Comparison of ENCODE assay signal across 8 cellular contexts in genomic region chr5:55712023-55712859, GRCh38. TPM values are rescaled to one million over a fixed set of nuclear protein-coding genes. Genes with fewer than 3 reads are reported as not detected.
A peak's percentile ranks its signal among the peaks of the same experiment; 100 is the strongest.
DNase-seq lines count a peak whose midpoint lies in the region; ATAC-seq and TF ChIP-seq lines count a peak whose summit lies in the region.

TSS of gene SLC38A9 (minus strand) at chr5:55712324. CDS start at chr5:55697958, 14,366 bp downstream.

- H3K9me3 ChIP-seq in esophagus muscularis mucosa (no peaks in the 10 kb centered on the region), muscle layer of duodenum (ENCODE audit: control insufficient read depth in 1 of 2, low read length in 2 of 2) (no peaks in the 10 kb centered on the region)

- TF ChIP-seq POLR2A in esophagus muscularis mucosa (IDR thresholded peaks at IDR 0.05; ENCODE audit: low read depth), result no peak

- in situ Hi-C loops in KBM-7 (cut with MboI; ENCODE audit: low pct_unique_long_range_greater_than_20kb, low sequenced_read_pairs), result loop anchor here (25.0 kb wide), 1 partner anchor 500 kb away; no protein-coding TSS in a partner anchor

- WGBS in esophagus muscularis mucosa, result 0% methylated on average over 17 of the region's 55 CpGs

- no peak for TF ChIP-seq EP300 in esophagus muscularis mucosa (IDR thresholded peaks at IDR 0.05)

- peak; percentile 100 for ATAC-seq in GM21717 (IDR thresholded peaks at IDR 0.05; ENCODE audit: unreplicated experiment)

- DNase-seq in DMS153 treated with DMSO at 0.1 percent for 48 hours (lab: John Stamatoyannopoulos, UW; ENCODE audit: unreplicated experiment) (peak; percentile 43), KBM-7 (peak; percentile 96), esophagus muscularis mucosa (ENCODE audit: extremely low spot score) (peak; percentile 98)
- DNase-seq in activated T-cell treated with anti-CD3 and anti-CD28 coated beads, Interleukin-2, amount 50 U/mL, for 24 hours, result peak; percentile 94
- peak; percentile 82 to 90 for DNase-seq in stimulated activated CD8-positive, alpha-beta memory T cell treated with anti-CD3 and anti-CD28 coated beads, Interleukin-7, amount 100 ng/mL, for 4 hours (ENCODE audit: low read depth in 2 of 2)

- H3K36me3 ChIP-seq in esophagus muscularis mucosa (peaks cover 0 to 17% (median 6%) of the 10 kb centered on the region in 4 donors), muscle layer of duodenum (ENCODE audit: control insufficient read depth in 1 of 2, insufficient read depth in 2 of 2, low read length in 2 of 2) (no peaks in the 10 kb centered on the region)

- H3K27ac ChIP-seq in esophagus muscularis mucosa (replicated peaks in 1 of 4) (peak within 1 kb of the TSS; percentile 70 to 83 (median 76)), muscle layer of duodenum (ENCODE audit: low read length) (peak within 1 kb of the TSS; percentile 67)

- intact Hi-C loops in esophagus muscularis mucosa (cut with DNase I), result loop anchor here (10.0 kb wide), 1 partner anchor 537 kb away; the partner anchor contains the start of gene CDC20B

- H3K9me3 Mint-ChIP-seq in activated T-cell treated with anti-CD3 and anti-CD28 coated beads, Interleukin-2, amount 50 U/mL, for 24 hours, result no peaks in the 10 kb centered on the region

- peak within 1 kb of the TSS; percentile 98 for H3K4me3 Mint-ChIP-seq in activated T-cell treated with anti-CD3 and anti-CD28 coated beads, Interleukin-2, amount 50 U/mL, for 24 hours

- H3K4me1 ChIP-seq in esophagus muscularis mucosa (peaks cover 7 to 21% (median 17%) of the 10 kb centered on the region in 4 donors), muscle layer of duodenum (ENCODE audit: control insufficient read depth in 1 of 2, insufficient read depth in 2 of 2, low read length in 2 of 2) (peaks cover 0 to 7% of the 10 kb centered on the region in 2 donors)

- TF ChIP-seq CTCF in esophagus muscularis mucosa (IDR thresholded peaks at IDR 0.05), result peak in 1 of 3 experiments; percentile 18

- H3K27ac Mint-ChIP-seq in activated T-cell treated with anti-CD3 and anti-CD28 coated beads, Interleukin-2, amount 50 U/mL, for 24 hours, result peak within 1 kb of the TSS; percentile 93

- H3K4me3 ChIP-seq in esophagus muscularis mucosa (peak within 1 kb of the TSS; percentile 76 to 90 (median 79)), muscle layer of duodenum (ENCODE audit: low read depth in 1 of 2, low read length in 2 of 2) (peak within 1 kb of the TSS; percentile 97 to 98)

- H3K4me1 Mint-ChIP-seq in activated T-cell treated with anti-CD3 and anti-CD28 coated beads, Interleukin-2, amount 50 U/mL, for 24 hours (ENCODE audit: low read depth), result peaks cover 34% of the 10 kb centered on the region

- peaks cover 29% of the 10 kb centered on the region for H3K36me3 Mint-ChIP-seq in activated T-cell treated with anti-CD3 and anti-CD28 coated beads, Interleukin-2, amount 50 U/mL, for 24 hours (ENCODE audit: low read depth)

- H3K27me3 ChIP-seq in esophagus muscularis mucosa (no peaks in the 10 kb centered on the region), muscle layer of duodenum (ENCODE audit: low read depth, low read length) (no peaks in the 10 kb centered on the region)

- H3K27me3 Mint-ChIP-seq in activated T-cell treated with anti-CD3 and anti-CD28 coated beads, Interleukin-2, amount 50 U/mL, for 24 hours, result no peaks in the 10 kb centered on the region

TF ChIP-seq in PFSK-1, 5 proteins besides CTCF, POLR2A, EP300 and RAD21:
- TF ChIP-seq FOXP2 (optimal IDR thresholded peaks at IDR 0.05; ENCODE audit: borderline replicate concordance, extremely low read depth, extremely low read length, insufficient read depth) (peak; percentile 10), SIN3A (IDR thresholded peaks at IDR 0.05; ENCODE audit: borderline replicate concordance, insufficient read depth, low read length) (no peak), REST (IDR thresholded peaks at IDR 0.05; ENCODE audit: insufficient read depth in 1 of 2, low read depth in 2 of 2, low read length in 2 of 2) (no peak), TAF1 (IDR thresholded peaks at IDR 0.05; ENCODE audit: borderline replicate concordance, insufficient read depth, low read length) (peak; percentile 59; the same call in 1 of the 2 replicates), POLR2AphosphoS5 (IDR thresholded peaks at IDR 0.05; ENCODE audit: low read depth, low read length) (peak; percentile 63)

RNA-seq across cellular contexts. Expression of gene SLC38A9, which starts in this region (rescaled TPM):
- 9.2 TPM for polyA plus RNA-seq in PFSK-1 (2012; ENCODE audit: insufficient read length, low read depth)
- total RNA-seq in esophagus muscularis mucosa, result 10 to 100 TPM; 10.0 to 12.3 (median 11.0) TPM

Comparison
In these comparisons a context has a peak if more than half of its experiments do, and no peak if none do; other contexts are left out.
1. Peak in every context shown above with its lines: DNase-seq, ATAC-seq, H3K4me3 ChIP-seq and H3K27ac ChIP-seq.
2. DNase-seq: peak in every context shown above with its lines; median percentile 98 in esophagus muscularis mucosa; 96 in KBM-7; 94 in activated T-cell treated with anti-CD3 and anti-CD28 coated beads, Interleukin-2, amount 50 U/mL, for 24 hours; 86 in stimulated activated CD8-positive, alpha-beta memory T cell treated with anti-CD3 and anti-CD28 coated beads, Interleukin-7, amount 100 ng/mL, for 4 hours; 43 in DMS153 treated with DMSO at 0.1 percent for 48 hours.